Comparison of ENCODE assay signal across 9 cellular contexts in the genomic region with DNA sequence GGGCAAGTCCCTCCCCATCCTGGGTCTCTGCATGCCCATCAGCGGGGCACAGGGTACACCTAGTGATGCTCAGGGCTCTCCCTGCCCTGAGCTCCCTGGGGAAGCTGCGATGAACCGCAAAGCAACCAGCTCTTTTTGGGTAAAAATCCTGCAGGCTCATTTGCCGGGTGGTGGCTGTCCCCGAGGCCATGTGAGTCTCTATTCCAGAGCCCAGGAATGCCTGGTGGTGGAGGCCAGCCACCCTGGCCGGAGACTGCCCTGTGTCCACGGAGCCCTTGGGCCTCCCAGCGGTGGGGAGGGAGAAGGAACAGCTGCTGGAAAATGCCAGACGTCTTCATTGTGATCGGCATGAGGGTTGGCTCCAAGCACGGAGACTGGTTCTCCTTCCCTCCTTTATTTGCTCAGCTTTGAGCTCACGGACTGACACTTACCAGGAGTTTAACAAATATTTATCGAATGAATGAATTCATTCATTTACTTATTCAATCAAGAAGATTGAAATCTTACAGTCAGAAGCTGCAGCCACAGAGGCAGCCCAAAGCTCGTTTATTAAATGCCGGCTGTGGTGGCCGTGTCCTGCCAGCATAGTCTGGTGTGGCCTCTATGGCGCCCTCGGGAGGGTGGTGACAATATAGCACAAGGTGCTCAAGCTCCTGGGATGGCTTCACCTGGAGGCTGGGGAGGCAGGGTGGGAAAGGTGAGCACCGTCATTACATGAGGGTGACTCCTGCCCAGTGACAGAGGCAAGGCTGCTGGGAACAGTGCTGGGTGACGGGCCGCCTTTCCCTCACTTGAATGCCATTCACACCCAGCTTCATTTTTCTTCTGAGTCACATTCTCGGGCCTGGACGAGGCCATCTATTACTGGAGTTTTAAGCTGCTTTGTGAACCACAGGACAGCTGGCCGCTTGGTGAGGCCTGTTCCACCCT. TPM values are rescaled to one million over a fixed set of nuclear protein-coding genes. Genes with fewer than 3 reads are reported as not detected.
DNase-seq lines count a peak whose midpoint lies in the region; ATAC-seq and TF ChIP-seq lines count a peak whose summit lies in the region.
"Had no signal": no experiment of that assay in that cellular context is flagged by ENCODE, and none has a peak within 500 bp of the region (broad histone marks: within the 10 kb centered on the region; RNA-seq: fewer than 3 reads in every experiment).

No MANE protein-coding gene starts in this region.

- no peaks in the 10 kb centered on the region for H3K36me3 Mint-ChIP-seq in activated naive CD4-positive, alpha-beta T cell treated with anti-CD3 and anti-CD28 coated beads, Interleukin-2, amount 10 ng/mL, durations not matched to agents 7 days and 5 days
- no peaks in the 10 kb centered on the region for H3K36me3 Mint-ChIP-seq in progenitor cell of endocrine pancreas (ENCODE audit: insufficient read depth)
- H3K36me3 Mint-ChIP-seq: activated naive CD4-positive, alpha-beta T cell treated with anti-CD3 and anti-CD28 coated beads, Interleukin-2, amount 50 U/mL, for 72 hours had no signal

- ATAC-seq in HG02678 (IDR thresholded peaks at IDR 0.05; ENCODE audit: unreplicated experiment) = no peak

- H3K27ac Mint-ChIP-seq in activated naive CD4-positive, alpha-beta T cell treated with anti-CD3 and anti-CD28 coated beads, Interleukin-2, amount 10 ng/mL, durations not matched to agents 7 days and 5 days = no peak overlapping the region
- H3K27ac Mint-ChIP-seq in progenitor cell of endocrine pancreas = peak overlapping the region; percentile 73
- H3K27ac Mint-ChIP-seq: activated naive CD4-positive, alpha-beta T cell treated with anti-CD3 and anti-CD28 coated beads, Interleukin-2, amount 50 U/mL, for 72 hours had no signal

- CTCF ChIA-PET in activated naive CD4-positive, alpha-beta T cell treated with anti-CD3 and anti-CD28 coated beads, Interleukin-2, amount 10 ng/mL, durations not matched to agents 7 days and 5 days (lab: Charles Lee) = interaction anchor here (0.6 to 2.1 kb wide), 4 partner anchors 9 to 177 kb away, joined by 3 to 12 read pairs (median 4); no protein-coding TSS in a partner anchor
- CTCF ChIA-PET in RWPE1 (lab: Yijun Ruan, JAX) = interaction anchor here (0.7 to 2.1 kb wide), 7 partner anchors 10 to 154 kb away, joined by 3 to 11 read pairs (median 4); no protein-coding TSS in a partner anchor

- no peak overlapping the region for H3K27ac ChIP-seq in RWPE1

- H3K4me3 ChIP-seq in fibroblast of pulmonary artery (replicated peaks; ENCODE audit: low read depth, low read length) = no peak overlapping the region

- H3K27me3 Mint-ChIP-seq in activated naive CD4-positive, alpha-beta T cell treated with anti-CD3 and anti-CD28 coated beads, Interleukin-2, amount 10 ng/mL, durations not matched to agents 7 days and 5 days = peaks cover 17% of the 10 kb centered on the region
- H3K27me3 Mint-ChIP-seq in progenitor cell of endocrine pancreas = peaks cover 16% of the 10 kb centered on the region

- H3K4me3 Mint-ChIP-seq in activated naive CD4-positive, alpha-beta T cell treated with anti-CD3 and anti-CD28 coated beads, Interleukin-2, amount 10 ng/mL, durations not matched to agents 7 days and 5 days = no peak overlapping the region
- no peak overlapping the region for H3K4me3 Mint-ChIP-seq in progenitor cell of endocrine pancreas (ENCODE audit: low read depth)

- peak; percentile 22 for TF ChIP-seq CTCF in RWPE1 (conservative IDR thresholded peaks at IDR 0.05; ENCODE audit: low read depth)
- peak; percentile 69 for TF ChIP-seq CTCF in fibroblast of pulmonary artery (IDR thresholded peaks at IDR 0.05; ENCODE audit: low read length, missing control alignments)
- TF ChIP-seq CTCF in progenitor cell of endocrine pancreas (IDR thresholded peaks at IDR 0.05; ENCODE audit: unreplicated experiment) = peak; percentile 51

- POLR2A ChIA-PET in RWPE1 (lab: Yijun Ruan, JAX; ENCODE audit: low non-redundant PET) = no interaction called here

- no peaks in the 10 kb centered on the region for H3K9me3 Mint-ChIP-seq in activated naive CD4-positive, alpha-beta T cell treated with anti-CD3 and anti-CD28 coated beads, Interleukin-2, amount 10 ng/mL, durations not matched to agents 7 days and 5 days
- H3K9me3 Mint-ChIP-seq in progenitor cell of endocrine pancreas (ENCODE audit: low read depth) = no peaks in the 10 kb centered on the region
- H3K9me3 Mint-ChIP-seq: activated naive CD4-positive, alpha-beta T cell treated with anti-CD3 and anti-CD28 coated beads, Interleukin-2, amount 50 U/mL, for 72 hours had no signal

- DNase-seq in activated naive CD4-positive, alpha-beta T cell treated with anti-CD3 and anti-CD28 coated beads, Interleukin-2, amount 10 ng/mL, durations not matched to agents 7 days and 5 days = peak; percentile 34
- no peak for DNase-seq in activated naive CD4-positive, alpha-beta T cell treated with Interleukin-2 at 50 U/mL for 16 hours
- DNase-seq in RWPE1 (ENCODE audit: low spot score) (no peak), fibroblast of pulmonary artery (ENCODE audit: low read depth) (peak; percentile 75), progenitor cell of endocrine pancreas (ENCODE audit: low spot score, unreplicated experiment) (peak; percentile 38), activated gamma-delta T cell (lab: John Stamatoyannopoulos, UW) (no peak), KG1 (lab: John Stamatoyannopoulos, UW) (no peak)

- no peaks in the 10 kb centered on the region for H3K4me1 Mint-ChIP-seq in activated naive CD4-positive, alpha-beta T cell treated with anti-CD3 and anti-CD28 coated beads, Interleukin-2, amount 10 ng/mL, durations not matched to agents 7 days and 5 days
- H3K4me1 Mint-ChIP-seq in progenitor cell of endocrine pancreas (ENCODE audit: low read depth) = peaks cover 8% of the 10 kb centered on the region

RNA-seq across cellular contexts. Expression of a gene that starts 31.1 kb away (rescaled TPM):
- total RNA-seq in progenitor cell of endocrine pancreas = 23.1 and 26.4 TPM in 2 replicates

Comparison
In these comparisons a context has a peak if more than half of its experiments do, and no peak if none do; other contexts are left out.
1. DNase-seq: peak in activated naive CD4-positive, alpha-beta T cell treated with anti-CD3 and anti-CD28 coated beads, Interleukin-2, amount 10 ng/mL, durations not matched to agents 7 days and 5 days (single experiment), fibroblast of pulmonary artery (single experiment) and progenitor cell of endocrine pancreas (single experiment); none in activated naive CD4-positive, alpha-beta T cell treated with Interleukin-2 at 50 U/mL for 16 hours (single experiment), RWPE1 (single experiment), activated gamma-delta T cell (single experiment) and KG1 (single experiment).
2. Peak in every context shown above with its lines, with median percentiles within 50 percentile points of each other: CTCF ChIP-seq.